Comparison of ENCODE assay signal across 22 cellular contexts in genomic region chr1:205583461-205584130, GRCh38. TPM values are rescaled to one million over a fixed set of nuclear protein-coding genes. Genes with fewer than 3 reads are reported as not detected.
DNase-seq lines count a peak whose midpoint lies in the region; ATAC-seq and TF ChIP-seq lines count a peak whose summit lies in the region.
"Had no signal": no experiment of that assay in that cellular context is flagged by ENCODE, and none has a peak within 500 bp of the region (broad histone marks: within the 10 kb centered on the region; RNA-seq: fewer than 3 reads in every experiment).

No MANE protein-coding gene starts in this region.

- no peaks in the 10 kb centered on the region for H3K9me3 ChIP-seq in BLaER1 treated with 17β-estradiol and CSF1 and Interleukin-3, amounts not matched to agents 10 nM and 100 nM (replicated peaks in 1 of 11)
- no peaks in the 10 kb centered on the region for H3K9me3 ChIP-seq in hepatocyte (ENCODE audit: low read depth)
- no peaks in the 10 kb centered on the region for H3K9me3 ChIP-seq in left lung
- H3K9me3 ChIP-seq: vagina had no signal

- peak overlapping the region in 1 of 4 donors; percentile 60 for H3K4me3 Mint-ChIP-seq in IgD-negative memory B cell
- H3K4me3 Mint-ChIP-seq: CD4-positive, CD25-positive, alpha-beta regulatory T cell; central memory CD8-positive, alpha-beta T cell; memory B cell had no signal

- H3K9me3 Mint-ChIP-seq in IgD-negative memory B cell: no peaks in the 10 kb centered on the region
- H3K9me3 Mint-ChIP-seq: central memory CD8-positive, alpha-beta T cell; memory B cell had no signal

- no peaks in the 10 kb centered on the region for H3K27me3 ChIP-seq in BLaER1 treated with 17β-estradiol and CSF1 and Interleukin-3, amounts not matched to agents 10 nM and 100 nM
- peaks cover 12% of the 10 kb centered on the region for H3K27me3 ChIP-seq in hepatocyte
- no peaks in the 10 kb centered on the region for H3K27me3 ChIP-seq in left lung
- H3K27me3 ChIP-seq: vagina had no signal

- peaks cover 0 to 3% (median 0%) of the 10 kb centered on the region in 11 experiments; a peak in 1 of 22 replicates for H4K20me1 ChIP-seq in BLaER1 treated with 17β-estradiol and CSF1 and Interleukin-3, amounts not matched to agents 10 nM and 100 nM
- H4K20me1 ChIP-seq in hepatocyte (ENCODE audit: insufficient read depth, poor library complexity, severe bottlenecking): no peaks in the 10 kb centered on the region

- H3K36me3 ChIP-seq in BLaER1 treated with 17β-estradiol and CSF1 and Interleukin-3, amounts not matched to agents 10 nM and 100 nM: no peaks in the 10 kb centered on the region
- no peaks in the 10 kb centered on the region for H3K36me3 ChIP-seq in hepatocyte (replicated peaks; ENCODE audit: insufficient read depth, low read depth)
- H3K36me3 ChIP-seq in left lung: no peaks in the 10 kb centered on the region
- H3K36me3 ChIP-seq: vagina had no signal

- peaks cover 16 to 31% (median 26%) of the 10 kb centered on the region in 3 donors for H3K4me1 Mint-ChIP-seq in IgD-negative memory B cell
- H3K4me1 Mint-ChIP-seq: central memory CD8-positive, alpha-beta T cell had no signal

- H3K4me2 ChIP-seq in BLaER1 treated with 17β-estradiol and CSF1 and Interleukin-3, amounts not matched to agents 10 nM and 100 nM: peak overlapping the region; percentile 59 to 86 (median 70); a peak in 20 of 22 replicates
- H3K4me2 ChIP-seq in hepatocyte: no peak overlapping the region

- no peaks in the 10 kb centered on the region for H3K36me3 Mint-ChIP-seq in IgD-negative memory B cell
- H3K36me3 Mint-ChIP-seq: CD4-positive, CD25-positive, alpha-beta regulatory T cell; memory B cell had no signal

- no peaks in the 10 kb centered on the region for H3K79me2 ChIP-seq in hepatocyte
- H3K79me2 ChIP-seq: parathyroid adenoma had no signal

- H3K9ac ChIP-seq in BLaER1 treated with 17β-estradiol and CSF1 and Interleukin-3, amounts not matched to agents 10 nM and 100 nM: peak overlapping the region in 5 of 11 experiments; percentile 12 to 61 (median 37); a peak in 5 of 22 replicates
- H3K9ac ChIP-seq: parathyroid adenoma had no signal

- TF ChIP-seq CTCF in hepatocyte (IDR thresholded peaks at IDR 0.05; ENCODE audit: poor library complexity): no peak
- no peak for TF ChIP-seq CTCF in left lung (IDR thresholded peaks at IDR 0.05)

- no peaks in the 10 kb centered on the region for H3K9me2 ChIP-seq in hepatocyte (replicated peaks; ENCODE audit: insufficient read depth)

- WGBS in hepatocyte (ENCODE audit: low lambda C conversion rate, missing lambda C conversion rate): 92% methylated on average over 7 of the region's 7 CpGs

- intact Hi-C loops in sciatic nerve (cut with DNase I): no loop called here
- intact Hi-C loops in left lung (cut with DNase I): loop anchor here in 1 of 2 donors (10.0 kb wide), 1 partner anchor 59 kb away; no protein-coding TSS in a partner anchor

- DNase-seq in hepatocyte (ENCODE audit: low spot score) (no peak), sciatic nerve (ENCODE audit: low spot score) (peak; percentile 41), Kasumi-1 (lab: John Stamatoyannopoulos, UW) (no peak), left lung (no peak), NCI-H2196 (lab: John Stamatoyannopoulos, UW; ENCODE audit: unreplicated experiment) (no peak)
- DNase-seq: activated CD4-positive, alpha-beta T cell treated with anti-CD3 and anti-CD28 coated beads, Interleukin-2, amount 50 U/mL, for 48 hours; activated CD4-positive, CD25-positive, alpha-beta regulatory T cell; activated naive CD4-positive, alpha-beta T cell treated with Interleukin-2 at 50 U/mL for 16 hours; CD4-positive, CD25-positive, alpha-beta regulatory T cell; effector CD8-positive, alpha-beta T cell; GOT3; NCI-H1436; NCI-H524 treated with DMSO at 0.1 percent for 48 hours; T-helper 9 cell had no signal

- H3K27ac Mint-ChIP-seq in IgD-negative memory B cell: peak overlapping the region in 2 of 3 donors; percentile 14 to 51
- H3K27ac Mint-ChIP-seq: CD4-positive, CD25-positive, alpha-beta regulatory T cell had no signal

- H3K27ac ChIP-seq in BLaER1 treated with 17β-estradiol and CSF1 and Interleukin-3, amounts not matched to agents 10 nM and 100 nM: peak overlapping the region in 7 of 11 experiments; percentile 33 to 69 (median 51); a peak in 10 of 22 replicates
- peak overlapping the region; percentile 50 for H3K27ac ChIP-seq in hepatocyte
- H3K27ac ChIP-seq in left lung: peak overlapping the region in 1 of 2 donors; percentile 68
- H3K27ac ChIP-seq: HL-60, parathyroid adenoma, SK-N-MC had no signal

- H3K4me3 ChIP-seq in BLaER1 treated with 17β-estradiol and CSF1 and Interleukin-3, amounts not matched to agents 10 nM and 100 nM: no peak overlapping the region
- H3K4me3 ChIP-seq in hepatocyte: no peak overlapping the region
- no peak overlapping the region for H3K4me3 ChIP-seq in left lung
- H3K4me3 ChIP-seq: SK-N-MC, vagina had no signal

- peaks cover 21 to 39% (median 35%) of the 10 kb centered on the region in 10 experiments for H3K4me1 ChIP-seq in BLaER1 treated with 17β-estradiol and CSF1 and Interleukin-3, amounts not matched to agents 10 nM and 100 nM
- peaks cover 11% of the 10 kb centered on the region for H3K4me1 ChIP-seq in hepatocyte (ENCODE audit: insufficient read depth)
- peaks cover 0 to 30% of the 10 kb centered on the region in 2 donors for H3K4me1 ChIP-seq in left lung

- no peak for ATAC-seq in sciatic nerve
- ATAC-seq in left lung: no peak

- no peak overlapping the region for H2AFZ ChIP-seq in hepatocyte
- H2AFZ ChIP-seq: parathyroid adenoma had no signal

- peaks cover 5% of the 10 kb centered on the region for H3K27me3 Mint-ChIP-seq in IgD-negative memory B cell
- H3K27me3 Mint-ChIP-seq: memory B cell had no signal

RNA-seq across cellular contexts. Expression of gene ELK4, which starts 48.2 kb away (rescaled TPM):
- polyA plus RNA-seq in IgD-negative memory B cell (4.7 TPM), hepatocyte (4.7 and 6.1 TPM in 2 replicates)
- total RNA-seq in hepatocyte (16.0 and 19.1 TPM in 2 replicates), sciatic nerve (72.1 TPM), left lung (10 to 100 TPM; 51.5 to 69.9 TPM)
